Comparison of ENCODE assay signal across 23 cellular contexts in genomic region chr5:111299067-111299481, GRCh38.
DNase-seq lines count a peak whose midpoint lies in the region; ATAC-seq, FAIRE-seq and TF ChIP-seq lines count a peak whose summit lies in the region.
"Had no signal": no experiment of that assay in that cellular context is flagged by ENCODE, and none has a peak within 500 bp of the region (broad histone marks: within the 10 kb centered on the region; RNA-seq: fewer than 3 reads in every experiment).

No MANE protein-coding gene starts in this region.

- H3K79me2 ChIP-seq in DND-41 (ENCODE audit: insufficient read depth, low read length) = no peaks in the 10 kb centered on the region
- H3K79me2 ChIP-seq in GM12878 (ENCODE audit: control insufficient read depth, insufficient read depth, low read length) = peaks cover 5% of the 10 kb centered on the region

- no peak for TF ChIP-seq RAD21 in GM12878 (IDR thresholded peaks at IDR 0.05; ENCODE audit: insufficient read depth, low read depth, low read length)

- peaks cover 0 to 17% (median 6%) of the 10 kb centered on the region in 7 donors for H3K9me3 Mint-ChIP-seq in CD4-positive, CD25-positive, alpha-beta regulatory T cell
- peaks cover 15% of the 10 kb centered on the region for H3K9me3 Mint-ChIP-seq in mesothelial cell of epicardium

- H4K20me1 ChIP-seq in DND-41 (ENCODE audit: insufficient read depth, low read length) (no peaks in the 10 kb centered on the region), GM12878 (ENCODE audit: control insufficient read depth, insufficient read depth) (no peaks in the 10 kb centered on the region)
- H4K20me1 ChIP-seq: BLaER1 treated with 17β-estradiol and CSF1 and Interleukin-3, amounts not matched to agents 10 nM and 100 nM had no signal

- no peaks in the 10 kb centered on the region for H3K4me1 ChIP-seq in CD4-positive, CD25-positive, alpha-beta regulatory T cell (ENCODE audit: control insufficient read depth, insufficient read depth, low read length, poor library complexity, severe bottlenecking)
- H3K4me1 ChIP-seq in DND-41 (ENCODE audit: insufficient read depth, low read length) (no peaks in the 10 kb centered on the region), GM12878 (ENCODE audit: control insufficient read depth, insufficient read depth, low read length) (no peaks in the 10 kb centered on the region), heart left ventricle (no peaks in the 10 kb centered on the region)
- H3K4me1 ChIP-seq: BLaER1 treated with 17β-estradiol and CSF1 and Interleukin-3, amounts not matched to agents 10 nM and 100 nM; esophagus squamous epithelium; heart right ventricle had no signal

- H3K4me2 ChIP-seq in DND-41 (ENCODE audit: insufficient read depth, low read length) (no peak overlapping the region), GM12878 (ENCODE audit: control insufficient read depth, insufficient read depth) (no peak overlapping the region)
- H3K4me2 ChIP-seq: BLaER1 treated with 17β-estradiol and CSF1 and Interleukin-3, amounts not matched to agents 10 nM and 100 nM had no signal

- peak overlapping the region in 2 of 3 donors; percentile 41 to 59 for H3K27ac Mint-ChIP-seq in CD4-positive, CD25-positive, alpha-beta regulatory T cell
- no peak overlapping the region for H3K27ac Mint-ChIP-seq in mesothelial cell of epicardium
- H3K27ac Mint-ChIP-seq: activated B cell treated with CpG ODN at 0.5 μM for 24 hours; activated CD8-positive, alpha-beta memory T cell treated with anti-CD3 and anti-CD28 coated beads, Interleukin-2, amount 10 ng/mL, durations not matched to agents 7 days and 5 days; T-helper 1 cell treated with Interleukin-12 subunit alpha and Interleukin-12 subunit beta and Interleukin-4 antibody, amounts not matched to agents 30 μg/mL and 1 μg/mL, for 36 hours; type B pancreatic cell had no signal

- no peaks in the 10 kb centered on the region for H3K27me3 Mint-ChIP-seq in CD4-positive, CD25-positive, alpha-beta regulatory T cell
- H3K27me3 Mint-ChIP-seq in mesothelial cell of epicardium (ENCODE audit: low read depth) = no peaks in the 10 kb centered on the region
- H3K27me3 Mint-ChIP-seq: activated B cell treated with CpG ODN at 0.5 μM for 24 hours; activated CD8-positive, alpha-beta memory T cell treated with anti-CD3 and anti-CD28 coated beads, Interleukin-2, amount 10 ng/mL, durations not matched to agents 7 days and 5 days; type B pancreatic cell had no signal

- BruUV-seq in GM12878 (replicated peaks; lab: Mats Ljungman, UMichigan) = no TSS peak

- RAD21 ChIA-PET in GM12878 (lab: Charles Lee; ENCODE audit: unreplicated experiment) = no interaction called here

- TF ChIP-seq POLR2A in GM12878 (IDR thresholded peaks at IDR 0.05; ENCODE audit: low read depth, low read length) (no peak), heart left ventricle (IDR thresholded peaks at IDR 0.05) (no peak)

- in situ Hi-C loops in GM12878 (cut with MboI) = no loop called here

- WGBS in GM12878 (ENCODE audit: insufficient coverage, insufficient replicate concordance, low lambda C conversion rate, missing lambda C conversion rate) = 91% methylated on average over 7 of the region's 7 CpGs
- WGBS in heart left ventricle, 4 donors = 85 to 93% (median 90%) methylated on average over 7 of the region's 7 CpGs

- CTCF ChIA-PET in GM12878 (lab: Yijun Ruan, JAX) = interaction anchor here (0.8 kb wide), 1 partner anchor 10 kb away, joined by 3 read pairs; no protein-coding TSS in a partner anchor

- peaks cover 12% of the 10 kb centered on the region for H3K36me3 ChIP-seq in CD4-positive, CD25-positive, alpha-beta regulatory T cell (ENCODE audit: control insufficient read depth, insufficient read depth, low read length)
- H3K36me3 ChIP-seq in DND-41 (ENCODE audit: insufficient read depth, low read length) (peaks cover 12% of the 10 kb centered on the region), GM12878 (ENCODE audit: control insufficient read depth in 2 of 2, insufficient read depth in 2 of 2, low read length in 1 of 2) (peaks cover 0 to 2% of the 10 kb centered on the region in 2 experiments; a peak in 2 of 4 replicates), heart left ventricle (no peaks in the 10 kb centered on the region)
- H3K36me3 ChIP-seq: BLaER1 treated with 17β-estradiol and CSF1 and Interleukin-3, amounts not matched to agents 10 nM and 100 nM; esophagus squamous epithelium; heart right ventricle had no signal

- SMC1A ChIA-PET in GM12878 (lab: Charles Lee; ENCODE audit: uncharacterized antibody, unreplicated experiment) = interaction anchor here (0.5 to 1.4 kb wide), 4 partner anchors 12 to 78 kb away, joined by 3 to 5 read pairs (median 4); no protein-coding TSS in a partner anchor

- POLR2A ChIA-PET in GM12878 (lab: Charles Lee) = no interaction called here

- no peak for TF ChIP-seq CTCF in DND-41 (IDR thresholded peaks at IDR 0.05; ENCODE audit: borderline replicate concordance, extremely low read depth, low read length, poor library complexity, severe bottlenecking)
- no peak for TF ChIP-seq CTCF in GM12878 (IDR thresholded peaks at IDR 0.05 in 2 of 3, conservative IDR thresholded peaks at IDR 0.05 in 1 of 3; ENCODE audit: control insufficient read depth in 2 of 3, extremely low read depth in 1 of 3, insufficient read depth in 1 of 3, low read depth in 3 of 3, low read length in 3 of 3)
- no peak for TF ChIP-seq CTCF in mesothelial cell of epicardium (IDR thresholded peaks at IDR 0.05; ENCODE audit: unreplicated experiment)
- no peak for TF ChIP-seq CTCF in heart left ventricle (IDR thresholded peaks at IDR 0.05)

- H3K27me3 ChIP-seq in CD4-positive, CD25-positive, alpha-beta regulatory T cell (ENCODE audit: control insufficient read depth, insufficient read depth, low read length) = no peaks in the 10 kb centered on the region
- H3K27me3 ChIP-seq in DND-41 (ENCODE audit: insufficient read depth, low read length, poor library complexity) (no peaks in the 10 kb centered on the region), GM12878 (replicated peaks in 1 of 2; ENCODE audit: control insufficient read depth in 2 of 2, insufficient read depth in 2 of 2, low read length in 1 of 2) (no peaks in the 10 kb centered on the region), heart left ventricle (no peaks in the 10 kb centered on the region)
- H3K27me3 ChIP-seq: BLaER1 treated with 17β-estradiol and CSF1 and Interleukin-3, amounts not matched to agents 10 nM and 100 nM; dorsolateral prefrontal cortex; esophagus squamous epithelium; heart right ventricle had no signal

- no peak overlapping the region for H3K4me3 ChIP-seq in CD4-positive, CD25-positive, alpha-beta regulatory T cell (ENCODE audit: low read depth, low read length)
- H3K4me3 ChIP-seq in DND-41 (ENCODE audit: low read depth in 1 of 2, low read length in 2 of 2) (no peak overlapping the region), GM12878 (peak overlapping the region; percentile 29; the same call in 1 of the 2 replicates), heart left ventricle (no peak overlapping the region)
- H3K4me3 ChIP-seq: BLaER1 treated with 17β-estradiol and CSF1 and Interleukin-3, amounts not matched to agents 10 nM and 100 nM; dorsolateral prefrontal cortex; esophagus squamous epithelium; heart right ventricle had no signal

- intact Hi-C loops in GM12878 (cut with micrococcal nuclease; ENCODE audit: unreplicated experiment) (no loop called here), heart left ventricle (cut with DNase I) (no loop called here)

- peaks cover 30% of the 10 kb centered on the region for H3K36me3 Mint-ChIP-seq in CD4-positive, CD25-positive, alpha-beta regulatory T cell
- peaks cover 2% of the 10 kb centered on the region for H3K36me3 Mint-ChIP-seq in mesothelial cell of epicardium
- H3K36me3 Mint-ChIP-seq: type B pancreatic cell had no signal

- peaks cover 5 to 45% (median 20%) of the 10 kb centered on the region in 4 donors for H3K4me1 Mint-ChIP-seq in CD4-positive, CD25-positive, alpha-beta regulatory T cell
- H3K4me1 Mint-ChIP-seq in mesothelial cell of epicardium = peaks cover 2% of the 10 kb centered on the region
- H3K4me1 Mint-ChIP-seq: activated B cell treated with CpG ODN at 0.5 μM for 24 hours, neural crest cell had no signal

- H3K9me3 ChIP-seq in CD4-positive, CD25-positive, alpha-beta regulatory T cell (ENCODE audit: control insufficient read depth in 2 of 2, low read length in 2 of 2) = peaks cover 2 to 10% of the 10 kb centered on the region in 2 experiments
- H3K9me3 ChIP-seq in DND-41 (ENCODE audit: insufficient read depth, low read length, severe bottlenecking) (peaks cover 16% of the 10 kb centered on the region), GM12878 (replicated peaks; ENCODE audit: control insufficient read depth, insufficient read depth, low read length) (peaks cover 21% of the 10 kb centered on the region), heart left ventricle (peaks cover 0 to 2% (median 0%) of the 10 kb centered on the region in 12 donors)
- H3K9me3 ChIP-seq: esophagus squamous epithelium, heart right ventricle had no signal

- TF ChIP-seq EP300 in GM12878 (IDR thresholded peaks at IDR 0.05; ENCODE audit: borderline replicate concordance in 1 of 2, control insufficient read depth in 1 of 2, low read depth in 2 of 2, low read length in 2 of 2) = no peak

- no peak overlapping the region for H3K9ac ChIP-seq in DND-41 (ENCODE audit: low read depth, low read length)
- H3K9ac ChIP-seq in GM12878 (ENCODE audit: control insufficient read depth, insufficient read depth, low read length) = no peak overlapping the region
- H3K9ac ChIP-seq: BLaER1 treated with 17β-estradiol and CSF1 and Interleukin-3, amounts not matched to agents 10 nM and 100 nM had no signal

- FAIRE-seq in GM12878 (lab: Jason Lieb, UNC) = no peak
- FAIRE-seq: H1 had no signal

- H2AFZ ChIP-seq in DND-41 (ENCODE audit: low read depth, low read length) (no peak overlapping the region), GM12878 (ENCODE audit: control insufficient read depth, low read depth, low read length) (no peak overlapping the region)

- peak in 1 of 3 donors; percentile 13 for DNase-seq in CD4-positive, CD25-positive, alpha-beta regulatory T cell
- DNase-seq in DND-41 (peak; percentile 10), NCI-H2029 (lab: John Stamatoyannopoulos, UW) (peak; percentile 37), GM12878 (ENCODE audit: low read depth, low spot score) (no peak), mesothelial cell of epicardium (ENCODE audit: low spot score in 2 of 2, unreplicated experiment in 2 of 2) (no peak), SK-N-DZ (ENCODE audit: low spot score) (no peak), heart left ventricle (no peak)
- DNase-seq: activated B cell treated with CpG ODN at 0.5 μM for 24 hours; activated CD8-positive, alpha-beta memory T cell treated with anti-CD3 and anti-CD28 coated beads, Interleukin-2, amount 10 ng/mL, durations not matched to agents 7 days and 5 days; activated naive CD4-positive, alpha-beta T cell treated with anti-CD3 and anti-CD28 coated beads, Interleukin-2, amount 50 U/mL, for 16 hours; dorsolateral prefrontal cortex; esophagus squamous epithelium; heart right ventricle; NCI-H1930; NCI-H82; stimulated activated naive CD4-positive, alpha-beta T cell had no signal

- H3K27ac ChIP-seq in CD4-positive, CD25-positive, alpha-beta regulatory T cell (ENCODE audit: insufficient read depth, low read length, poor library complexity, severe bottlenecking) = no peak overlapping the region
- H3K27ac ChIP-seq in DND-41 (ENCODE audit: low read length) (no peak overlapping the region), GM12878 (ENCODE audit: control insufficient read depth, insufficient read depth) (no peak overlapping the region), heart left ventricle (no peak overlapping the region)
- H3K27ac ChIP-seq: BLaER1 treated with 17β-estradiol and CSF1 and Interleukin-3, amounts not matched to agents 10 nM and 100 nM; esophagus squamous epithelium; heart right ventricle; RWPE1 had no signal

- H3K4me3 Mint-ChIP-seq in CD4-positive, CD25-positive, alpha-beta regulatory T cell = no peak overlapping the region
- no peak overlapping the region for H3K4me3 Mint-ChIP-seq in mesothelial cell of epicardium
- H3K4me3 Mint-ChIP-seq: activated B cell treated with CpG ODN at 0.5 μM for 24 hours; neural crest cell; T-helper 1 cell treated with Interleukin-12 subunit alpha and Interleukin-12 subunit beta and Interleukin-4 antibody, amounts not matched to agents 30 μg/mL and 1 μg/mL, for 36 hours; type B pancreatic cell had no signal

- no peak for ATAC-seq in CD4-positive, CD25-positive, alpha-beta regulatory T cell (ENCODE audit: low read depth in 2 of 2)
- ATAC-seq in DND-41 (ENCODE audit: insufficient read depth, low read depth) = no peak
- ATAC-seq in GM12878 = no peak; the same call in 2 of the 3 replicates
- ATAC-seq in GM21529 (IDR thresholded peaks at IDR 0.05; ENCODE audit: unreplicated experiment) = no peak
- no peak for ATAC-seq in heart left ventricle
- ATAC-seq: activated CD8-positive, alpha-beta memory T cell treated with anti-CD3 and anti-CD28 coated beads, Interleukin-2, amount 10 ng/mL, durations not matched to agents 7 days and 5 days; heart right ventricle had no signal

Comparison
In these comparisons a context has a peak if more than half of its experiments do, and no peak if none do; other contexts are left out.
1. DNase-seq: peak in DND-41 (single experiment) and NCI-H2029 (single experiment); none in GM12878 (single experiment), mesothelial cell of epicardium (0 of 2), SK-N-DZ (single experiment) and heart left ventricle (0 of 5).